ENCODE assay signal across 24 cellular contexts in genomic region chr12:108327621-108328371, GRCh38. TPM values are rescaled to one million over a fixed set of nuclear protein-coding genes. Genes with fewer than 3 reads are reported as not detected.
A peak's percentile ranks its signal among the peaks of the same experiment; 100 is the strongest.
DNase-seq lines count a peak whose midpoint lies in the region; ATAC-seq, FAIRE-seq and TF ChIP-seq lines count a peak whose summit lies in the region.
"Had no signal": no experiment of that assay in that cellular context is flagged by ENCODE, and none has a peak within 500 bp of the region (broad histone marks: within the 10 kb centered on the region; RNA-seq: fewer than 3 reads in every experiment).

No MANE protein-coding gene starts in this region.

- dilution Hi-C loops in endothelial cell of umbilical vein (cut with MboI; ENCODE audit: extremely low pct_ligation_motif_present, low sequenced_read_pairs), result no loop called here

- no peak overlapping the region for H3K27ac Mint-ChIP-seq in activated CD4-positive, alpha-beta memory T cell treated with anti-CD3 and anti-CD28 coated beads for 36 hours
- H3K27ac Mint-ChIP-seq: memory B cell; naive B cell; T-helper 1 cell treated with Interleukin-12 subunit alpha and Interleukin-12 subunit beta and Interleukin-4 antibody, amounts not matched to agents 30 μg/mL and 1 μg/mL, for 36 hours had no signal

- peaks cover 8% of the 10 kb centered on the region for H3K27me3 Mint-ChIP-seq in activated CD4-positive, alpha-beta memory T cell treated with anti-CD3 and anti-CD28 coated beads for 36 hours

- H3K79me2 ChIP-seq in endothelial cell of umbilical vein (ENCODE audit: control insufficient read depth, insufficient read depth, low read length), result no peaks in the 10 kb centered on the region

- H3K4me3 ChIP-seq in BLaER1, result no peak overlapping the region
- H3K4me3 ChIP-seq in endothelial cell of umbilical vein (replicated peaks in 1 of 3; ENCODE audit: insufficient read depth in 1 of 3, low read depth in 1 of 3, low read length in 3 of 3), result no peak overlapping the region
- no peak overlapping the region for H3K4me3 ChIP-seq in lung
- H3K4me3 ChIP-seq in spleen, result no peak overlapping the region
- H3K4me3 ChIP-seq: esophagus squamous epithelium, prostate gland, SJSA1 had no signal

- intact Hi-C loops in endothelial cell of umbilical vein (cut with micrococcal nuclease), result loop anchor here (10.0 kb wide), 1 partner anchor 107 kb away; no protein-coding TSS in a partner anchor
- intact Hi-C loops in spleen (cut with DNase I; ENCODE audit: low total_unique reads), result no loop called here
- intact Hi-C loops in activated CD4-positive, alpha-beta memory T cell treated with anti-CD3 and anti-CD28 coated beads for 36 hours (cut with micrococcal nuclease), result no loop called here

- DNase-seq in endothelial cell of umbilical vein (ENCODE audit: low read depth, low spot score) (peak; percentile 26), lung (ENCODE audit: low spot score) (no peak), spleen (peak; percentile 45), DMS153 treated with DMSO at 0.1 percent for 48 hours (lab: John Stamatoyannopoulos, UW; ENCODE audit: unreplicated experiment) (no peak), substantia nigra (lab: John Stamatoyannopoulos, UW) (no peak)
- no peak for DNase-seq in activated CD4-positive, alpha-beta memory T cell treated with anti-CD3 and anti-CD28 coated beads for 36 hours
- DNase-seq: activated CD4-positive, alpha-beta T cell treated with anti-CD3 and anti-CD28 coated beads, Interleukin-2, amount 50 U/mL, for 1 hour; amniotic stem cell; caudate nucleus; effector CD8-positive, alpha-beta T cell; esophagus squamous epithelium; glutamatergic neuron; naive B cell; NCI-H146; NCI-H82 had no signal

- no peak overlapping the region for H2AFZ ChIP-seq in endothelial cell of umbilical vein (ENCODE audit: low read depth, low read length)

- TF ChIP-seq POLR2A in endothelial cell of umbilical vein (IDR thresholded peaks at IDR 0.05; ENCODE audit: low read depth, low read length) (no peak), spleen (IDR thresholded peaks at IDR 0.05) (no peak)

- H3K9ac ChIP-seq in BLaER1 (no peak overlapping the region), endothelial cell of umbilical vein (replicated peaks; ENCODE audit: extremely low read depth, insufficient read depth, low read length) (no peak overlapping the region)

- FAIRE-seq in endothelial cell of umbilical vein (lab: Jason Lieb, UNC), result no peak
- FAIRE-seq: A204.1, D721Med, G401.6 had no signal

- peaks cover 80% of the 10 kb centered on the region; the same call in 1 of the 2 replicates for H4K20me1 ChIP-seq in BLaER1
- H4K20me1 ChIP-seq in endothelial cell of umbilical vein (replicated peaks; ENCODE audit: control insufficient read depth, extremely low read depth, insufficient read depth, low read length), result no peaks in the 10 kb centered on the region

- peaks cover 27% of the 10 kb centered on the region for H3K4me1 ChIP-seq in BLaER1
- H3K4me1 ChIP-seq in endothelial cell of umbilical vein (ENCODE audit: control insufficient read depth, extremely low read depth, insufficient read depth, low read length), result peaks cover 4% of the 10 kb centered on the region
- H3K4me1 ChIP-seq in lung (ENCODE audit: control insufficient read depth in 2 of 2, insufficient read depth in 2 of 2, low read length in 2 of 2), result peaks cover 0 to 24% of the 10 kb centered on the region in 2 donors
- peaks cover 0 to 38% (median 4%) of the 10 kb centered on the region in 6 donors for H3K4me1 ChIP-seq in spleen
- H3K4me1 ChIP-seq: prostate gland, SJSA1 had no signal

- H3K9me3 ChIP-seq in BLaER1 (no peaks in the 10 kb centered on the region), endothelial cell of umbilical vein (replicated peaks; ENCODE audit: control insufficient read depth, insufficient read depth, low read length) (no peaks in the 10 kb centered on the region), lung (ENCODE audit: control insufficient read depth in 2 of 2, insufficient read depth in 1 of 2, low read length in 1 of 2) (peaks cover 0 to 2% of the 10 kb centered on the region in 2 donors), spleen (no peaks in the 10 kb centered on the region)
- H3K9me3 ChIP-seq: esophagus squamous epithelium, prostate gland, SJSA1 had no signal

- no TSS peak for BruUV-seq in endothelial cell of umbilical vein (replicated peaks; lab: Mats Ljungman, UMichigan)

- H3K4me2 ChIP-seq in BLaER1 (peak overlapping the region; percentile 31), endothelial cell of umbilical vein (ENCODE audit: insufficient read depth, low read length) (no peak overlapping the region)

- POLR2A ChIA-PET in endothelial cell of umbilical vein (lab: Charles Lee), result no interaction called here
- POLR2A ChIA-PET in activated CD4-positive, alpha-beta memory T cell treated with anti-CD3 and anti-CD28 coated beads for 36 hours (lab: Charles Lee), result no interaction called here

- H3K27me3 ChIP-seq in BLaER1, result peaks cover 84% of the 10 kb centered on the region
- peaks cover 4 to 5% of the 10 kb centered on the region in 2 experiments for H3K27me3 ChIP-seq in endothelial cell of umbilical vein (ENCODE audit: control insufficient read depth in 2 of 2, insufficient read depth in 2 of 2, low read length in 2 of 2)
- H3K27me3 ChIP-seq in lung (ENCODE audit: control insufficient read depth, insufficient read depth), result no peaks in the 10 kb centered on the region
- peaks cover 0 to 31% (median 0%) of the 10 kb centered on the region in 7 donors for H3K27me3 ChIP-seq in spleen (replicated peaks in 1 of 7)
- H3K27me3 ChIP-seq: SJSA1 had no signal

- H3K36me3 Mint-ChIP-seq in activated CD4-positive, alpha-beta memory T cell treated with anti-CD3 and anti-CD28 coated beads for 36 hours, result no peaks in the 10 kb centered on the region
- H3K36me3 Mint-ChIP-seq: memory B cell, naive B cell had no signal

- no peak for TF ChIP-seq CTCF in endothelial cell of umbilical vein (IDR thresholded peaks at IDR 0.05; ENCODE audit: extremely low read depth in 1 of 2, insufficient read depth in 1 of 2, low read depth in 1 of 2, low read length in 2 of 2)
- TF ChIP-seq CTCF in lung (IDR thresholded peaks at IDR 0.05; ENCODE audit: control extremely low read depth, extremely low read depth), result no peak
- no peak for TF ChIP-seq CTCF in spleen (IDR thresholded peaks at IDR 0.05 in 8 of 11, conservative IDR thresholded peaks at IDR 0.05 in 3 of 11)

- ATAC-seq in lung (ENCODE audit: insufficient read depth, low FRiP score) (no peak), HG02973 (IDR thresholded peaks at IDR 0.05; ENCODE audit: unreplicated experiment) (no peak)

- CTCF ChIA-PET in endothelial cell of umbilical vein (lab: Charles Lee), result no interaction called here
- CTCF ChIA-PET in activated CD4-positive, alpha-beta memory T cell treated with anti-CD3 and anti-CD28 coated beads for 36 hours (lab: Charles Lee), result no interaction called here

- no peak overlapping the region for H3K4me3 Mint-ChIP-seq in activated CD4-positive, alpha-beta memory T cell treated with anti-CD3 and anti-CD28 coated beads for 36 hours
- H3K4me3 Mint-ChIP-seq: memory B cell; naive B cell; T-helper 1 cell treated with Interleukin-12 subunit alpha and Interleukin-12 subunit beta and Interleukin-4 antibody, amounts not matched to agents 30 μg/mL and 1 μg/mL, for 36 hours had no signal

- H3K36me3 ChIP-seq in BLaER1 (no peaks in the 10 kb centered on the region), endothelial cell of umbilical vein (ENCODE audit: control insufficient read depth in 2 of 2, extremely low read depth in 1 of 2, insufficient read depth in 2 of 2, low read length in 2 of 2) (no peaks in the 10 kb centered on the region), lung (ENCODE audit: control insufficient read depth in 2 of 2, insufficient read depth in 2 of 2, low read length in 2 of 2) (peaks cover 0 to 3% of the 10 kb centered on the region in 2 donors), spleen (no peaks in the 10 kb centered on the region)
- H3K36me3 ChIP-seq: esophagus squamous epithelium, prostate gland, SJSA1 had no signal

- H3K9me1 ChIP-seq in endothelial cell of umbilical vein (replicated peaks; ENCODE audit: control insufficient read depth, extremely low read depth, insufficient read depth, low read length), result no peaks in the 10 kb centered on the region

- H3K4me1 Mint-ChIP-seq in activated CD4-positive, alpha-beta memory T cell treated with anti-CD3 and anti-CD28 coated beads for 36 hours (ENCODE audit: low read depth), result no peaks in the 10 kb centered on the region
- H3K4me1 Mint-ChIP-seq: memory B cell, naive B cell had no signal

- H3K9me3 Mint-ChIP-seq in activated CD4-positive, alpha-beta memory T cell treated with anti-CD3 and anti-CD28 coated beads for 36 hours, result no peaks in the 10 kb centered on the region
- H3K9me3 Mint-ChIP-seq: memory B cell; T-helper 1 cell treated with Interleukin-12 subunit alpha and Interleukin-12 subunit beta and Interleukin-4 antibody, amounts not matched to agents 30 μg/mL and 1 μg/mL, for 36 hours had no signal

- no peak overlapping the region for H3K27ac ChIP-seq in BLaER1
- no peak overlapping the region for H3K27ac ChIP-seq in endothelial cell of umbilical vein (ENCODE audit: insufficient read depth, low read depth, low read length)
- H3K27ac ChIP-seq in lung (ENCODE audit: low read depth in 1 of 2, low read length in 1 of 2), result peak overlapping the region; percentile 7 to 46
- H3K27ac ChIP-seq in spleen, result peak overlapping the region in 2 of 8 donors; percentile 5 to 26
- no peak overlapping the region for H3K27ac ChIP-seq in substantia nigra (ENCODE audit: low read depth, low read length, poor library complexity, severe bottlenecking)
- H3K27ac ChIP-seq: prostate gland, SJSA1 had no signal

- WGBS in lung, 2 donors, result 68 to 77% methylated on average over 16 of the region's 16 CpGs
- 56 to 76% (median 63%) methylated on average over 16 of the region's 16 CpGs for WGBS in spleen, 5 donors

TF ChIP-seq in endothelial cell of umbilical vein, 7 proteins besides CTCF, POLR2A, EP300 and RAD21 (continues in another document):
- TF ChIP-seq MAX (IDR thresholded peaks at IDR 0.05; ENCODE audit: insufficient read depth, insufficient read length), result no peak

RNA-seq across cellular contexts. Expression of gene CMKLR1, which starts 11.3 kb away (rescaled TPM):
- total RNA-seq in endothelial cell of umbilical vein, result not detected in 2 replicates
- polyA plus RNA-seq in endothelial cell of umbilical vein, result 0.60 and 0.61 TPM in 2 replicates
- polyA plus RNA-seq in endothelial cell of umbilical vein (2011; cell fraction: cytosol; rRNA removed), result 0.14 and 0.15 TPM in 2 replicates
- polyA plus RNA-seq in endothelial cell of umbilical vein (2011; cell fraction: nucleus; rRNA removed), result 0.07 and 0.13 TPM in 2 replicates
- 0.13 and 0.42 TPM in 2 replicates for polyA plus RNA-seq in endothelial cell of umbilical vein (2012)
- polyA minus RNA-seq in endothelial cell of umbilical vein, result 1.7 and 1.8 TPM in 2 replicates
- not detected for polyA minus RNA-seq in endothelial cell of umbilical vein (2011; cell fraction: cytosol; rRNA and poly(A)+ RNA removed)
- polyA minus RNA-seq in endothelial cell of umbilical vein (2011; cell fraction: nucleus; rRNA and poly(A)+ RNA removed), result 0.10 and 0.58 TPM in 2 replicates
- total RNA-seq in lung, result 10 to 100 TPM; 15.4 to 20.5 TPM
- polyA plus RNA-seq in lung, result 10 to 100 TPM in 1 of 2 donors, 1 to 10 TPM in 1; 4.4 to 19.6 TPM
- 100 to 1,000 TPM in 2 of 7 donors, 10 to 100 TPM in 5; 53.0 to 118 (median 84.4) TPM for total RNA-seq in spleen
- 10 to 100 TPM in 1 of 3 donors, 1 to 10 TPM in 2; 6.3 to 12.1 (median 9.0) TPM for polyA plus RNA-seq in spleen
- not detected for total RNA-seq in activated CD4-positive, alpha-beta memory T cell treated with anti-CD3 and anti-CD28 coated beads for 36 hours
- total RNA-seq: SJSA1 had no signal

Comparison
In these comparisons a context has a peak if more than half of its experiments do, and no peak if none do; other contexts are left out.
1. H3K27ac ChIP-seq: peak in lung (2 of 2); none in BLaER1 (single experiment), endothelial cell of umbilical vein (single experiment) and substantia nigra (single experiment).
2. DNase-seq: peak in endothelial cell of umbilical vein (single experiment) and spleen (single experiment); none in lung (single experiment), DMS153 treated with DMSO at 0.1 percent for 48 hours (single experiment), activated CD4-positive, alpha-beta memory T cell treated with anti-CD3 and anti-CD28 coated beads for 36 hours (single experiment) and substantia nigra (0 of 49).
3. RNA of gene CMKLR1, which starts 11.3 kb away (total RNA-seq): 53.0 to 118 TPM in spleen and 15.4 to 20.5 TPM in lung; not detected in endothelial cell of umbilical vein and not detected in activated CD4-positive, alpha-beta memory T cell treated with anti-CD3 and anti-CD28 coated beads for 36 hours; every median in the first group is over 10 times any median in the second.